In the genomic region with DNA sequence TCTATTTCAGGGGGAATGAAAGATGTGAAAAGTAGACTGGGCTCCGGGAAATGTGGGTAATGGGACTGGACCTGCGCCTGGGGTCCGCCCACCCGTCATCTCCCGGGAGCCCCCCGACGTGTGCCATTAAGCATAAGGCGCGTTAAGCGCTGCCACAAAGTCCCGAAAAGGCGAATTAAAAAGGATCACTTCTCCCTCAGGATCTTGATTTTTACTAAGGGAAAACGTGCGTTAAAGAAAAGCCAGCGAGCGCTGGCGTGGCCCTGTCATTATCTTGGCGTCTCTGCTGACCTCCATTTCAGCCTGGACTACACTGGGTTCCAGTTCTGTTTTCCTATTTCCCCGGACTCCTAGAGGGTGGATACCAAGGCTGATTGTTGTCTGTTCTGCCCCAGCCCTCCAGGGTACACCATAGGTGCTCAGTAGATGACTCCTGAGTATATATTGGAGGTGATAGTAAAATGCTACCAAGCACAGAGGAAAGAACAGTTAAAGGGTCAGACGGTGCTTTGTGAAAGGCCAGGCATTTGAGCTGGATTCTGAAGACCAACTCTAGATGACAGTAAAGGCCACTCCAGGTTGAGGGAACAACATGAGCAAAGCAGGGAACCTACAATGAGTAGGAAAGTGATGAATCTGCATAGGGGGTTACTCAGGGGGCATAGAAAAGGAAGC, we compare ENCODE assay signal across 8 cellular contexts.
DNase-seq lines count a peak whose midpoint lies in the region; ATAC-seq, FAIRE-seq and TF ChIP-seq lines count a peak whose summit lies in the region.

No MANE protein-coding gene starts in this region.

- H3K9me3 ChIP-seq in gastroesophageal sphincter, result no peaks in the 10 kb centered on the region
- no peaks in the 10 kb centered on the region for H3K9me3 ChIP-seq in neuron (ENCODE audit: low read length)

- peak overlapping the region; percentile 97 for H2AFZ ChIP-seq in neuron (ENCODE audit: low read depth, low read length)

- no peaks in the 10 kb centered on the region for H3K27me3 ChIP-seq in gastroesophageal sphincter
- peaks cover 8% of the 10 kb centered on the region for H3K27me3 ChIP-seq in neuron (ENCODE audit: insufficient read depth, low read length)

- no peak for TF ChIP-seq EP300 in gastroesophageal sphincter (IDR thresholded peaks at IDR 0.05)

- no peaks in the 10 kb centered on the region for H3K36me3 ChIP-seq in gastroesophageal sphincter
- no peaks in the 10 kb centered on the region for H3K36me3 ChIP-seq in neuron (ENCODE audit: insufficient read depth, low read length)

- no peak for FAIRE-seq in D721Med (lab: Jason Lieb, UNC)

- peak overlapping the region; percentile 90 to 99 (median 98) for H3K27ac ChIP-seq in gastroesophageal sphincter

- WGBS in gastroesophageal sphincter (ENCODE audit: low coverage in 1 of 2), 2 donors, result 2 to 4% methylated on average over 19 of the region's 20 CpGs

- peak; percentile 21 for DNase-seq in DMS114 treated with DMSO at 0.1 percent for 48 hours (lab: John Stamatoyannopoulos, UW; ENCODE audit: unreplicated experiment)
- peak; percentile 70 for DNase-seq in HuH-7.5 (ENCODE audit: low spot score)
- DNase-seq in activated T-cell treated with anti-CD3 and anti-CD28 coated beads, Interleukin-2, amount 50 U/mL, for 48 hours, result peak; percentile 21 to 24
- no peak for DNase-seq in occipital lobe (lab: John Stamatoyannopoulos, UW)
- no peak for DNase-seq in D721Med (ENCODE audit: insufficient read length, low spot score)

- TF ChIP-seq CTCF in gastroesophageal sphincter (IDR thresholded peaks at IDR 0.05) (no peak), D721Med (IDR thresholded peaks at IDR 0.05; ENCODE audit: insufficient read depth, missing control alignments) (no peak)

- ATAC-seq in gastroesophageal sphincter, result no peak
- no peak for ATAC-seq in HG02623 (IDR thresholded peaks at IDR 0.05; ENCODE audit: unreplicated experiment)

- no peak for TF ChIP-seq POLR2A in gastroesophageal sphincter (IDR thresholded peaks at IDR 0.05)

- H3K4me1 ChIP-seq in gastroesophageal sphincter, result peaks cover 4 to 20% (median 4%) of the 10 kb centered on the region in 3 donors
- peaks cover 10% of the 10 kb centered on the region for H3K4me1 ChIP-seq in neuron (ENCODE audit: insufficient read depth, low read length)

- H3K4me3 ChIP-seq in gastroesophageal sphincter, result peak overlapping the region; percentile 71 to 76
- peak overlapping the region; percentile 80 for H3K4me3 ChIP-seq in neuron (ENCODE audit: low read length)

Comparison
In these comparisons a context has a peak if more than half of its experiments do, and no peak if none do; other contexts are left out.
1. DNase-seq: peak in DMS114 treated with DMSO at 0.1 percent for 48 hours (single experiment), HuH-7.5 (single experiment) and activated T-cell treated with anti-CD3 and anti-CD28 coated beads, Interleukin-2, amount 50 U/mL, for 48 hours (2 of 2); none in occipital lobe (single experiment) and D721Med (single experiment).